1 cellular context compared by ENCODE assay signal in genomic region chr13:89695343-89696257, GRCh38.
A peak's percentile ranks its signal among the peaks of the same experiment; 100 is the strongest.
TF ChIP-seq lines count a peak whose summit lies in the region.

No MANE protein-coding gene starts in this region.

TF ChIP-seq in HepG2, 621 proteins besides CTCF, POLR2A, EP300 and RAD21 (continued from another document):
- TF ChIP-seq SMC3 (IDR thresholded peaks at IDR 0.05; ENCODE audit: low read length): peak; percentile 54
- no peak for TF ChIP-seq MBNL3 (CRISPR knock-in tag; conservative IDR thresholded peaks at IDR 0.05)
- peak; percentile 86 for TF ChIP-seq STAG1 (CRISPR knock-in tag; IDR thresholded peaks at IDR 0.05)
